In the genomic region with DNA sequence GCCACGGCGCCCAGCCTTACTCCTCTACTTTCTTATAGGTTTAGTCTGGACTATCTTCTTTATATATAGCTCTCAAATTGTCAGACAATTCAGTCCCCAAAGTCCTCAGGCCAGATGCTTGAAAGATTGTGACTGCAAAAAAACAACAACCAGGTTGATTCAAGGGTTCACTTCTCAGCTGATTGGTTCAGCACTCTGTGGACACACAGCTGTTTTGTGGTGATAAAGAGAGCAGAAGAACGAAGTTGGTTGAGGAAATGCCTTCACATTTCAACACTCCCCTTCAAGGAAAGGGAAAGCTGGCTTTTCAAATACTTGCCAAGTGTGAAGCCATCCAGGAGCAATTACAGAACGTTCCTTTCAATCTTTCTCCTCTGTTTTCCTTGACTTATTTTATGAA, we compare ENCODE assay signal across 12 cellular contexts.
DNase-seq lines count a peak whose midpoint lies in the region; FAIRE-seq and TF ChIP-seq lines count a peak whose summit lies in the region.
"Had no signal": no experiment of that assay in that cellular context is flagged by ENCODE, and none has a peak within 500 bp of the region (broad histone marks: within the 10 kb centered on the region; RNA-seq: fewer than 3 reads in every experiment).

No MANE protein-coding gene starts in this region.

- H2AFZ ChIP-seq in astrocyte (ENCODE audit: low read depth, low read length) (peak overlapping the region; percentile 9), hepatocyte (no peak overlapping the region)

- peaks cover 8% of the 10 kb centered on the region for H3K79me2 ChIP-seq in astrocyte (ENCODE audit: insufficient read depth, low read length)
- H3K79me2 ChIP-seq in hepatocyte, result peaks cover 72% of the 10 kb centered on the region

- no peaks in the 10 kb centered on the region for H3K27me3 Mint-ChIP-seq in astrocyte (ENCODE audit: low read depth, unreplicated experiment)
- H3K27me3 Mint-ChIP-seq in activated CD4-positive, alpha-beta T cell treated with anti-CD3 and anti-CD28 coated beads, Interleukin-2, amount 10 ng/mL, durations not matched to agents 24 days and 14 days, result peaks cover 15% of the 10 kb centered on the region

- H3K9me3 ChIP-seq in astrocyte (ENCODE audit: insufficient read depth, low read depth, low read length) (no peaks in the 10 kb centered on the region), hepatocyte (ENCODE audit: low read depth) (no peaks in the 10 kb centered on the region), tibial artery (no peaks in the 10 kb centered on the region), spleen (no peaks in the 10 kb centered on the region)
- H3K9me3 ChIP-seq: heart left ventricle, SK-N-SH had no signal

- H3K4me1 ChIP-seq in astrocyte (ENCODE audit: insufficient read depth, low read length) (peaks cover 21% of the 10 kb centered on the region), hepatocyte (ENCODE audit: insufficient read depth) (peaks cover 35% of the 10 kb centered on the region), tibial artery (peaks cover 0 to 88% (median 55%) of the 10 kb centered on the region in 4 donors), spleen (peaks cover 0 to 10% (median 4%) of the 10 kb centered on the region in 6 donors)

- H3K4me3 ChIP-seq in astrocyte (ENCODE audit: insufficient read depth, low read depth, low read length) (no peak overlapping the region), hepatocyte (no peak overlapping the region), tibial artery (no peak overlapping the region), spleen (no peak overlapping the region)
- H3K4me3 ChIP-seq: heart left ventricle had no signal

- H3K4me1 Mint-ChIP-seq in astrocyte (ENCODE audit: low read depth, unreplicated experiment), result peaks cover 34% of the 10 kb centered on the region
- H3K4me1 Mint-ChIP-seq in activated CD4-positive, alpha-beta T cell treated with anti-CD3 and anti-CD28 coated beads, Interleukin-2, amount 10 ng/mL, durations not matched to agents 24 days and 14 days, result no peaks in the 10 kb centered on the region

- H3K36me3 ChIP-seq in astrocyte (ENCODE audit: insufficient read depth, low read length) (no peaks in the 10 kb centered on the region), hepatocyte (replicated peaks; ENCODE audit: insufficient read depth, low read depth) (no peaks in the 10 kb centered on the region), tibial artery (no peaks in the 10 kb centered on the region), spleen (no peaks in the 10 kb centered on the region)
- H3K36me3 ChIP-seq: heart left ventricle had no signal

- no peaks in the 10 kb centered on the region for H3K27me3 ChIP-seq in astrocyte (ENCODE audit: insufficient read depth, low read length)
- H3K27me3 ChIP-seq in hepatocyte, result no peaks in the 10 kb centered on the region
- H3K27me3 ChIP-seq in tibial artery, result no peaks in the 10 kb centered on the region
- no peaks in the 10 kb centered on the region for H3K27me3 ChIP-seq in spleen (replicated peaks in 1 of 7)
- H3K27me3 ChIP-seq: heart left ventricle had no signal

- H3K4me2 ChIP-seq in astrocyte (ENCODE audit: low read length), result no peak overlapping the region
- no peak overlapping the region for H3K4me2 ChIP-seq in hepatocyte
- H3K4me2 ChIP-seq: SK-N-SH had no signal

- peak; percentile 73 for DNase-seq in LHCN-M2 (ENCODE audit: low read depth)
- peak; percentile 72 for DNase-seq in astrocyte (ENCODE audit: low read depth)
- no peak for DNase-seq in hepatocyte (ENCODE audit: low spot score)
- no peak for DNase-seq in tibial artery
- DNase-seq in activated CD4-positive, alpha-beta T cell treated with anti-CD3 and anti-CD28 coated beads, Interleukin-2, amount 10 ng/mL, durations not matched to agents 24 days and 14 days, result no peak
- no peak for DNase-seq in spleen
- no peak for DNase-seq in NCI-H146 treated with DMSO at 0.1 percent for 48 hours (lab: John Stamatoyannopoulos, UW; ENCODE audit: unreplicated experiment)
- DNase-seq: activated CD4-positive, alpha-beta T cell treated with anti-CD3 and anti-CD28 coated beads for 4 hours; DMS153; heart left ventricle; NCI-H524 treated with DMSO at 0.1 percent for 48 hours; SK-N-SH had no signal

- H3K27ac Mint-ChIP-seq in astrocyte (ENCODE audit: unreplicated experiment), result no peak overlapping the region
- H3K27ac Mint-ChIP-seq in activated CD4-positive, alpha-beta T cell treated with anti-CD3 and anti-CD28 coated beads, Interleukin-2, amount 10 ng/mL, durations not matched to agents 24 days and 14 days, result no peak overlapping the region

- no peak for TF ChIP-seq POLR2A in spleen (IDR thresholded peaks at IDR 0.05)

- intact Hi-C loops in tibial artery (cut with DNase I; ENCODE audit: low total_unique reads) (no loop called here), spleen (cut with DNase I; ENCODE audit: low total_unique reads) (no loop called here)
- intact Hi-C loops in activated CD4-positive, alpha-beta T cell treated with anti-CD3 and anti-CD28 coated beads, Interleukin-2, amount 10 ng/mL, durations not matched to agents 24 days and 14 days (cut with micrococcal nuclease), result no loop called here

- no peak for FAIRE-seq in astrocyte (lab: Jason Lieb, UNC)

- 50% methylated on average over 4 of the region's 4 CpGs for WGBS in hepatocyte (ENCODE audit: low lambda C conversion rate, missing lambda C conversion rate)
- 28 to 40% (median 33%) methylated on average over 4 of the region's 4 CpGs for WGBS in spleen, 5 donors

- no peak overlapping the region for H3K9ac ChIP-seq in astrocyte (ENCODE audit: low read length)
- H3K9ac ChIP-seq: SK-N-SH had no signal

- peaks cover 6% of the 10 kb centered on the region for H3K36me3 Mint-ChIP-seq in astrocyte (ENCODE audit: low read depth, unreplicated experiment)
- H3K36me3 Mint-ChIP-seq in activated CD4-positive, alpha-beta T cell treated with anti-CD3 and anti-CD28 coated beads, Interleukin-2, amount 10 ng/mL, durations not matched to agents 24 days and 14 days (ENCODE audit: low read depth), result no peaks in the 10 kb centered on the region

- H4K20me1 ChIP-seq in astrocyte (ENCODE audit: insufficient read depth, low read length), result no peaks in the 10 kb centered on the region
- H4K20me1 ChIP-seq in hepatocyte (ENCODE audit: insufficient read depth, poor library complexity, severe bottlenecking), result no peaks in the 10 kb centered on the region

- H3K9me2 ChIP-seq in hepatocyte (replicated peaks; ENCODE audit: insufficient read depth), result no peaks in the 10 kb centered on the region
- H3K9me2 ChIP-seq: SK-N-SH had no signal

- no peak overlapping the region for H3K4me3 Mint-ChIP-seq in astrocyte (ENCODE audit: unreplicated experiment)
- H3K4me3 Mint-ChIP-seq in activated CD4-positive, alpha-beta T cell treated with anti-CD3 and anti-CD28 coated beads, Interleukin-2, amount 10 ng/mL, durations not matched to agents 24 days and 14 days, result no peak overlapping the region

- H3K27ac ChIP-seq in astrocyte (ENCODE audit: low read depth, low read length) (no peak overlapping the region), hepatocyte (peak overlapping the region; percentile 83), tibial artery (peak overlapping the region; percentile 58 to 84), spleen (no peak overlapping the region)

- H3K9me3 Mint-ChIP-seq in astrocyte (ENCODE audit: unreplicated experiment), result no peaks in the 10 kb centered on the region
- no peaks in the 10 kb centered on the region for H3K9me3 Mint-ChIP-seq in activated CD4-positive, alpha-beta T cell treated with anti-CD3 and anti-CD28 coated beads, Interleukin-2, amount 10 ng/mL, durations not matched to agents 24 days and 14 days

- TF ChIP-seq CTCF in astrocyte (IDR thresholded peaks at IDR 0.05; ENCODE audit: insufficient read depth, low read depth, low read length) (no peak), hepatocyte (IDR thresholded peaks at IDR 0.05; ENCODE audit: poor library complexity) (no peak), tibial artery (IDR thresholded peaks at IDR 0.05) (no peak), spleen (IDR thresholded peaks at IDR 0.05 in 8 of 11, conservative IDR thresholded peaks at IDR 0.05 in 3 of 11) (no peak)

Comparison
In these comparisons a context has a peak if more than half of its experiments do, and no peak if none do; other contexts are left out.
1. DNase-seq: peak in LHCN-M2 (single experiment) and astrocyte (single experiment); none in hepatocyte (single experiment), tibial artery (0 of 2), activated CD4-positive, alpha-beta T cell treated with anti-CD3 and anti-CD28 coated beads, Interleukin-2, amount 10 ng/mL, durations not matched to agents 24 days and 14 days (single experiment), spleen (single experiment) and NCI-H146 treated with DMSO at 0.1 percent for 48 hours (single experiment).
2. H3K27ac ChIP-seq: peak in hepatocyte (single experiment) and tibial artery (2 of 2); none in astrocyte (single experiment) and spleen (0 of 8).